Comparison of ENCODE assay signal across 20 cellular contexts in genomic region chr22:46353483-46354105, GRCh38. TPM values are rescaled to one million over a fixed set of nuclear protein-coding genes. Genes with fewer than 3 reads are reported as not detected.
DNase-seq lines count a peak whose midpoint lies in the region; ATAC-seq, FAIRE-seq and TF ChIP-seq lines count a peak whose summit lies in the region.
"Had no signal": no experiment of that assay in that cellular context is flagged by ENCODE, and none has a peak within 500 bp of the region (broad histone marks: within the 10 kb centered on the region; RNA-seq: fewer than 3 reads in every experiment).

No MANE protein-coding gene starts in this region.

- no peak for TF ChIP-seq CTCF in bronchial epithelial cell (IDR thresholded peaks at IDR 0.05; ENCODE audit: insufficient read depth, low read length, severe bottlenecking)
- TF ChIP-seq CTCF in kidney (IDR thresholded peaks at IDR 0.05; ENCODE audit: borderline replicate concordance, extremely low read depth, insufficient read depth): no peak

- no peak overlapping the region for H3K27ac ChIP-seq in kidney (ENCODE audit: low read depth in 2 of 2, low read length in 2 of 2)
- H3K27ac ChIP-seq: 22Rv1, breast epithelium, VCaP had no signal

- no peaks in the 10 kb centered on the region for H3K9me3 ChIP-seq in kidney (ENCODE audit: control insufficient read depth in 1 of 2, low read length in 2 of 2)
- H3K9me3 ChIP-seq: breast epithelium had no signal

- H3K36me3 ChIP-seq in bronchial epithelial cell (ENCODE audit: control insufficient read depth, insufficient read depth, low read length) (peaks cover 54% of the 10 kb centered on the region), kidney (ENCODE audit: control insufficient read depth in 1 of 2, insufficient read depth in 2 of 2, low read length in 2 of 2) (peaks cover 32 to 46% of the 10 kb centered on the region in 2 donors)

- H3K27me3 ChIP-seq in bronchial epithelial cell (ENCODE audit: control insufficient read depth, insufficient read depth, low read length): no peaks in the 10 kb centered on the region
- H3K27me3 ChIP-seq: breast epithelium had no signal

- H3K4me3 ChIP-seq in bronchial epithelial cell (ENCODE audit: low read depth, low read length) (no peak overlapping the region), kidney (ENCODE audit: low read length in 2 of 2) (no peak overlapping the region)
- H3K4me3 ChIP-seq: breast epithelium had no signal

- peak; percentile 34 for DNase-seq in DMS 273 (lab: John Stamatoyannopoulos, UW; ENCODE audit: unreplicated experiment)
- DNase-seq in DMS 273 treated with DMSO at 0.1 percent for 48 hours (lab: John Stamatoyannopoulos, UW): no peak
- peak; percentile 13 for DNase-seq in bronchial epithelial cell (ENCODE audit: low read depth)
- DNase-seq in kidney: peak; percentile 34
- no peak for DNase-seq in urothelium cell line (ENCODE audit: low spot score)
- DNase-seq in cortex of kidney (lab: John Stamatoyannopoulos, UW): no peak
- no peak for DNase-seq in NCI-H345 (lab: John Stamatoyannopoulos, UW)
- DNase-seq: activated CD4-positive, alpha-beta memory T cell treated with anti-CD3 and anti-CD28 coated beads, Interleukin-2, amount 10 ng/mL, durations not matched to agents 7 days and 5 days; activated naive CD4-positive, alpha-beta T cell treated with anti-CD3 and anti-CD28 coated beads, Interleukin-2, amount 50 U/mL, for 16 hours; activated T-cell treated with anti-CD3 and anti-CD28 coated beads, Interleukin-2, amount 50 U/mL, for 4 hours; naive thymus-derived CD8-positive, alpha-beta T cell; NCI-H446 treated with DMSO at 0.1 percent for 48 hours; stimulated activated CD4-positive, alpha-beta T cell treated with anti-CD3 and anti-CD28 coated beads, Interleukin-4, amount 100 ng/mL, for 1 hour; T-cell had no signal

- FAIRE-seq in bronchial epithelial cell (lab: Jason Lieb, UNC) (peak; percentile 86), kidney (lab: Jason Lieb, UNC) (no peak), urothelium cell line (lab: Jason Lieb, UNC) (peak; percentile 20)
- FAIRE-seq: HepG2, small intestine had no signal

- no peaks in the 10 kb centered on the region for H3K4me1 ChIP-seq in kidney (ENCODE audit: control insufficient read depth in 1 of 2, insufficient read depth in 1 of 2, low read depth in 1 of 2, low read length in 2 of 2)
- H3K4me1 ChIP-seq: breast epithelium had no signal

- ATAC-seq in HG03280 (IDR thresholded peaks at IDR 0.05; ENCODE audit: unreplicated experiment): no peak
- ATAC-seq: activated T-cell treated with anti-CD3 and anti-CD28 coated beads, Interleukin-2, amount 50 U/mL, for 4 hours; HepG2; naive thymus-derived CD8-positive, alpha-beta T cell; T-cell had no signal

- no peak overlapping the region for H3K9ac ChIP-seq in kidney (ENCODE audit: low read length in 2 of 2)

- intact Hi-C loops in kidney (cut with DNase I): no loop called here

RNA-seq across cellular contexts. Expression of gene TRMU, which starts 18.1 kb away (rescaled TPM):
- total RNA-seq in bronchial epithelial cell (32.3 and 38.7 TPM in 2 replicates), kidney (40.5 TPM)
- polyA plus RNA-seq in kidney (ENCODE audit: insufficient read depth, low read depth, low replicate concordance): 41.1 TPM

RNA-seq across cellular contexts. Expression of gene GTSE1, which starts 56.9 kb away (rescaled TPM):
- total RNA-seq in bronchial epithelial cell (0.13 and 0.26 TPM in 2 replicates), kidney (0.94 TPM)
- 0.41 TPM for polyA plus RNA-seq in kidney (ENCODE audit: insufficient read depth, low read depth, low replicate concordance)
- polyA plus RNA-seq: naive thymus-derived CD8-positive, alpha-beta T cell had no signal

Comparison
In these comparisons a context has a peak if more than half of its experiments do, and no peak if none do; other contexts are left out.
1. DNase-seq: peak in DMS 273 (single experiment), bronchial epithelial cell (single experiment) and kidney (single experiment); none in DMS 273 treated with DMSO at 0.1 percent for 48 hours (single experiment), urothelium cell line (single experiment), cortex of kidney (single experiment) and NCI-H345 (single experiment).